In the genomic region with DNA sequence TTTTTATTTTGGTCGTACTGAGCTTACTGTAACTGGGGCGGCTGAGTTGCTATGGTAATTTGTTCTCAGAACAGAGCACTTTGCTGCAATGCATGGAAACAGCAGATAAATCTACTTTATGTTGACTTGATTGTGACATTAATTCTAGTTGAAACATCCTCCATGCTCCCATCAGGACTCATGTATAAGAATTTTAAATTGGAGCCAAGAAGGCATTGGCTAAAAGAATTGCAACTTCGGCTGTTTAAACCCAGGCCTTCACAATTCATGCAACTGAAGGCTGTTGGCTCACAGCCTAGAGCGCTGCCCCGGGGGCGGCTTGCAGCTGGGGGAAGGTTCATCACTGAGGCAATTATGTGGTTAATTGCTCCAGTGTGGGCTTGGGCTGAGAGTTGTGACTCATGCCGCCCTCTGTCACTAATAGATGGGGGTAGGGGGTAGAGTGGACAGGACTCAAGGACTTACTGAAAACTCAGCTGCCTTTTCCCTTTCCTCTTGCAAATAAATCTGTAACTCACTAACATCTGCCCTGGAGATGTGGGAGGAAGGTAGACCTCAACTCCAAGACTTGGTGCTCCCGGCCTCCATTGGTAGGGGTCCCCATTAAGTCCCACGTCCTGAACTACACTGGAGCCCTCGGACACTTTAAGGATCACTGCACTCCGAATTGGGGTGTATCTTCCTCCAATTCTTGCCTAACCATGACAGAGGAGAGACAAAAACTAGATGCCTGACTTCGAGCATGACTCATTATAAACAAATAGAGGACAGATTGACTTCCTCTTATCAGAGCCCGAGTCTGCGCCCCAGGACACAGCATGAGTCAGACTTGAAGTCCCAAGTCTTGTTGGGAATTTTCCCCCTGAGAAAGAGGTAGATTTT, we compare ENCODE assay signal across 8 cellular contexts. TPM values are rescaled to one million over a fixed set of nuclear protein-coding genes. Genes with fewer than 3 reads are reported as not detected.
DNase-seq lines count a peak whose midpoint lies in the region; ATAC-seq, FAIRE-seq and TF ChIP-seq lines count a peak whose summit lies in the region.

No MANE protein-coding gene starts in this region.

- DNase-seq in AG08396 (ENCODE audit: low spot score) (peak; percentile 62), GM12892 (ENCODE audit: insufficient read length) (no peak), NCI-H1436 treated with DMSO at 0.1 percent for 48 hours (lab: John Stamatoyannopoulos, UW) (peak; percentile 23), foreskin keratinocyte (peak; percentile 83 to 88), pons (ENCODE audit: low spot score) (peak; percentile 66), H7 (no peak)

- H3K4me1 ChIP-seq in foreskin keratinocyte: peaks cover 12% of the 10 kb centered on the region

- H3K4me3 ChIP-seq in WI38 (ENCODE audit: low read depth, low read length) (peak overlapping the region; percentile 49), H7 (ENCODE audit: insufficient read depth, low read depth, low read length) (no peak overlapping the region)

- peak overlapping the region; percentile 72 for H3K27ac ChIP-seq in foreskin keratinocyte

- peak; percentile 55 for ATAC-seq in HG02763 (IDR thresholded peaks at IDR 0.05; ENCODE audit: unreplicated experiment)
- ATAC-seq in foreskin keratinocyte: peak; percentile 96

- no peaks in the 10 kb centered on the region for H3K36me3 ChIP-seq in H7 (replicated peaks; ENCODE audit: control insufficient read depth, insufficient read depth, low read length)

- no peak for TF ChIP-seq POLR2A in GM12892 (IDR thresholded peaks at IDR 0.05; ENCODE audit: low read depth, low read length)

- TF ChIP-seq CTCF in WI38 (IDR thresholded peaks at IDR 0.05; ENCODE audit: low read depth, low read length) (no peak), foreskin keratinocyte (conservative IDR thresholded peaks at IDR 0.05) (no peak)

- H3K27me3 ChIP-seq in foreskin keratinocyte: no peaks in the 10 kb centered on the region
- no peaks in the 10 kb centered on the region for H3K27me3 ChIP-seq in H7 (ENCODE audit: control insufficient read depth, insufficient read depth, low read length)

- peak; percentile 36 for FAIRE-seq in GM12892 (lab: Jason Lieb, UNC)

RNA-seq across cellular contexts. Expression of a gene that starts 37.5 kb away (rescaled TPM):
- polyA plus RNA-seq in GM12892 (2012; ENCODE audit: missing spikeins): 3.6 TPM
- total RNA-seq in foreskin keratinocyte: 6.3 and 7.2 TPM in 2 replicates
- polyA plus RNA-seq in foreskin keratinocyte: 1.0 and 1.3 TPM in 2 replicates
- 6.6 and 8.6 TPM in 2 replicates for total RNA-seq in H7 (2014; rRNA removed; shearing (Covaris generic))

Comparison
In these comparisons a context has a peak if more than half of its experiments do, and no peak if none do; other contexts are left out.
1. DNase-seq: peak in AG08396 (single experiment), NCI-H1436 treated with DMSO at 0.1 percent for 48 hours (single experiment), foreskin keratinocyte (2 of 2) and pons (single experiment); none in GM12892 (single experiment) and H7 (single experiment).